ENCODE assay signal across 1 cellular context in the genomic region with DNA sequence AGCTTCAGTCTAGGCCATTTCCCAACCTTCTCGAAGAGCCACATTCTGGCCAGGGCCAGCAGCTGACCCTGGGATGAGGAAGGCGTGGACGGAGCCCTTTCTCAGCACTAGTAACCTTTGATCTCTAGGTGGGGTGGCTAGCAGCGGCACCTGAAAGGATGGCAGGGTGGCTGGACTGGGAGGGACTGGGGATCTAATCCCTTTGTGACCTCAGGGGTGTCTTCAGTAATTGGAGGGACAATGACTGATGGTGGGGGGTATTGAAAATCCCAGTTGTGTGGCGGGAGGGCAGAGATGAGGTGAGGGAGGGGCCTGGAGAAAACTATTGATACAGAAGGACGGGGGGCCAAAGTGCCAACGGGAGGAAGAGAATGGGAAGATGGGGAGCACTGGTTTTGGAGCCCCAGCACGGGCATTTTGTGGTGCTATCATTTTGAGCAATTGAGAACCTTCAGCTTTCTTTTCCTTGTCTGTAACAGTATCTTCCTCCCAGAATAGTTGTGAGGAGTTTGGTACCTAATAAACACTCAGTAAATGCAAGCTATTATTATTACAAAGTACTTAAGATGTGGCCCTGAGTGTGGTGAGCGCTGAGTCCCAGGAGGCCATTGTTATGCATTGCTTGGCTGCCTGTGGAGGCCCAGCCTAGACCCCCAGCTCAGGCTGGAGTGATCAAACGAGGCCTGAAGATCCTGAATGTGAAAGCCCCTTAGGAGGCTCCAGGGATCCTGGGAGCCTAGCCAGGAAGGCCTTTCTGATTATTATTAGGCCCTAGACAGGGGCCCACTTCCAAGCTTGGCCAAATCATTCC.
TF ChIP-seq lines count a peak whose summit lies in the region.

No MANE protein-coding gene starts in this region.

TF ChIP-seq in HepG2, 621 proteins besides CTCF, POLR2A, EP300 and RAD21 (continued from another document and continues in another):
- no peak for TF ChIP-seq ZBTB37 (CRISPR knock-in tag; IDR thresholded peaks at IDR 0.05)
- TF ChIP-seq ZNF574 (CRISPR knock-in tag; IDR thresholded peaks at IDR 0.05): 0 out of 2 replicates have a peak, but pooled peaks have one; percentile 21
- TF ChIP-seq, protein P1, sequence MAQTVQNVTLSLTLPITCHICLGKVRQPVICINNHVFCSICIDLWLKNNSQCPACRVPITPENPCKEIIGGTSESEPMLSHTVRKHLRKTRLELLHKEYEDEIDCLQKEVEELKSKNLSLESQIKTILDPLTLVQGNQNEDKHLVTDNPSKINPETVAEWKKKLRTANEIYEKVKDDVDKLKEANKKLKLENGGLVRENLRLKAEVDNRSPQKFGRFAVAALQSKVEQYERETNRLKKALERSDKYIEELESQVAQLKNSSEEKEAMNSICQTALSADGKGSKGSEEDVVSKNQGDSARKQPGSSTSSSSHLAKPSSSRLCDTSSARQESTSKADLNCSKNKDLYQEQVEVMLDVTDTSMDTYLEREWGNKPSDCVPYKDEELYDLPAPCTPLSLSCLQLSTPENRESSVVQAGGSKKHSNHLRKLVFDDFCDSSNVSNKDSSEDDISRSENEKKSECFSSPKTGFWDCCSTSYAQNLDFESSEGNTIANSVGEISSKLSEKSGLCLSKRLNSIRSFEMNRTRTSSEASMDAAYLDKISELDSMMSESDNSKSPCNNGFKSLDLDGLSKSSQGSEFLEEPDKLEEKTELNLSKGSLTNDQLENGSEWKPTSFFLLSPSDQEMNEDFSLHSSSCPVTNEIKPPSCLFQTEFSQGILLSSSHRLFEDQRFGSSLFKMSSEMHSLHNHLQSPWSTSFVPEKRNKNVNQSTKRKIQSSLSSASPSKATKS (CRISPR knock-in tag; IDR thresholded peaks at IDR 0.05): no peak
- no peak for TF ChIP-seq ONECUT2 (CRISPR knock-in tag; IDR thresholded peaks at IDR 0.05)
- TF ChIP-seq GPN1 (CRISPR knock-in tag; IDR thresholded peaks at IDR 0.05; ENCODE audit: borderline replicate concordance): no peak
- TF ChIP-seq ZNF18 (CRISPR knock-in tag; IDR thresholded peaks at IDR 0.05; ENCODE audit: insufficient replicate concordance): no peak
- no peak for TF ChIP-seq XBP1 (CRISPR knock-in tag; IDR thresholded peaks at IDR 0.05)
- no peak for TF ChIP-seq NR3C1 (CRISPR knock-in tag; IDR thresholded peaks at IDR 0.05)
- TF ChIP-seq ZNF773 (CRISPR knock-in tag; IDR thresholded peaks at IDR 0.05; ENCODE audit: borderline replicate concordance): no peak
- TF ChIP-seq, protein P2, sequence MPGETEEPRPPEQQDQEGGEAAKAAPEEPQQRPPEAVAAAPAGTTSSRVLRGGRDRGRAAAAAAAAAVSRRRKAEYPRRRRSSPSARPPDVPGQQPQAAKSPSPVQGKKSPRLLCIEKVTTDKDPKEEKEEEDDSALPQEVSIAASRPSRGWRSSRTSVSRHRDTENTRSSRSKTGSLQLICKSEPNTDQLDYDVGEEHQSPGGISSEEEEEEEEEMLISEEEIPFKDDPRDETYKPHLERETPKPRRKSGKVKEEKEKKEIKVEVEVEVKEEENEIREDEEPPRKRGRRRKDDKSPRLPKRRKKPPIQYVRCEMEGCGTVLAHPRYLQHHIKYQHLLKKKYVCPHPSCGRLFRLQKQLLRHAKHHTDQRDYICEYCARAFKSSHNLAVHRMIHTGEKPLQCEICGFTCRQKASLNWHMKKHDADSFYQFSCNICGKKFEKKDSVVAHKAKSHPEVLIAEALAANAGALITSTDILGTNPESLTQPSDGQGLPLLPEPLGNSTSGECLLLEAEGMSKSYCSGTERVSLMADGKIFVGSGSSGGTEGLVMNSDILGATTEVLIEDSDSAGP (CRISPR knock-in tag; IDR thresholded peaks at IDR 0.05; ENCODE audit: borderline replicate concordance): peak; percentile 13; the same call in 1 of the 2 replicates
- TF ChIP-seq, protein P3, sequence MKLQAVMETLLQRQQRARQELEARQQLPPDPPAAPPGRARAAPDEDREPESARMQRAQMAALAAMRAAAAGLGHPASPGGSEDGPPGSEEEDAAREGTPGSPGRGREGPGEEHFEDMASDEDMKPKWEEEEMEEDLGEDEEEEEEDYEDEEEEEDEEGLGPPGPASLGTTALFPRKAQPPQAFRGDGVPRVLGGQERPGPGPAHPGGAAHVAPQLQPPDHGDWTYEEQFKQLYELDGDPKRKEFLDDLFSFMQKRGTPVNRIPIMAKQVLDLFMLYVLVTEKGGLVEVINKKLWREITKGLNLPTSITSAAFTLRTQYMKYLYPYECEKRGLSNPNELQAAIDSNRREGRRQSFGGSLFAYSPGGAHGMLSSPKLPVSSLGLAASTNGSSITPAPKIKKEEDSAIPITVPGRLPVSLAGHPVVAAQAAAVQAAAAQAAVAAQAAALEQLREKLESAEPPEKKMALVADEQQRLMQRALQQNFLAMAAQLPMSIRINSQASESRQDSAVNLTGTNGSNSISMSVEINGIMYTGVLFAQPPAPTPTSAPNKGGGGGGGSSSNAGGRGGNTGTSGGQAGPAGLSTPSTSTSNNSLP (IDR thresholded peaks at IDR 0.05; ENCODE audit: low read depth, low read length): no peak
- TF ChIP-seq KLF13 (CRISPR knock-in tag; IDR thresholded peaks at IDR 0.05): no peak
- no peak for TF ChIP-seq ZNF709 (CRISPR knock-in tag; IDR thresholded peaks at IDR 0.05)
- TF ChIP-seq ZNF121 (CRISPR knock-in tag; IDR thresholded peaks at IDR 0.05): no peak
- TF ChIP-seq ZNF292 (CRISPR knock-in tag; IDR thresholded peaks at IDR 0.05; ENCODE audit: borderline replicate concordance, low read depth): peak; percentile 37; the same call in 1 of the 2 replicates
- peak; percentile 66 for TF ChIP-seq SALL1 (CRISPR knock-in tag; IDR thresholded peaks at IDR 0.05)
- no peak for TF ChIP-seq ZFY (CRISPR knock-in tag; IDR thresholded peaks at IDR 0.05)
- no peak for TF ChIP-seq ZFP36L2 (CRISPR knock-in tag; IDR thresholded peaks at IDR 0.05)
- TF ChIP-seq, protein P4, sequence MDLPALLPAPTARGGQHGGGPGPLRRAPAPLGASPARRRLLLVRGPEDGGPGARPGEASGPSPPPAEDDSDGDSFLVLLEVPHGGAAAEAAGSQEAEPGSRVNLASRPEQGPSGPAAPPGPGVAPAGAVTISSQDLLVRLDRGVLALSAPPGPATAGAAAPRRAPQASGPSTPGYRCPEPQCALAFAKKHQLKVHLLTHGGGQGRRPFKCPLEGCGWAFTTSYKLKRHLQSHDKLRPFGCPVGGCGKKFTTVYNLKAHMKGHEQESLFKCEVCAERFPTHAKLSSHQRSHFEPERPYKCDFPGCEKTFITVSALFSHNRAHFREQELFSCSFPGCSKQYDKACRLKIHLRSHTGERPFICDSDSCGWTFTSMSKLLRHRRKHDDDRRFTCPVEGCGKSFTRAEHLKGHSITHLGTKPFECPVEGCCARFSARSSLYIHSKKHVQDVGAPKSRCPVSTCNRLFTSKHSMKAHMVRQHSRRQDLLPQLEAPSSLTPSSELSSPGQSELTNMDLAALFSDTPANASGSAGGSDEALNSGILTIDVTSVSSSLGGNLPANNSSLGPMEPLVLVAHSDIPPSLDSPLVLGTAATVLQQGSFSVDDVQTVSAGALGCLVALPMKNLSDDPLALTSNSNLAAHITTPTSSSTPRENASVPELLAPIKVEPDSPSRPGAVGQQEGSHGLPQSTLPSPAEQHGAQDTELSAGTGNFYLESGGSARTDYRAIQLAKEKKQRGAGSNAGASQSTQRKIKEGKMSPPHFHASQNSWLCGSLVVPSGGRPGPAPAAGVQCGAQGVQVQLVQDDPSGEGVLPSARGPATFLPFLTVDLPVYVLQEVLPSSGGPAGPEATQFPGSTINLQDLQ (CRISPR knock-in tag; IDR thresholded peaks at IDR 0.05): no peak
- TF ChIP-seq PITX1 (CRISPR knock-in tag; IDR thresholded peaks at IDR 0.05): peak; percentile 78; the same call in 1 of the 2 replicates
- TF ChIP-seq GTF2F1 (IDR thresholded peaks at IDR 0.05; ENCODE audit: low read length): no peak
- TF ChIP-seq CBX5 (CRISPR knock-in tag; IDR thresholded peaks at IDR 0.05; ENCODE audit: borderline replicate concordance): no peak
- TF ChIP-seq CSRNP1 (CRISPR knock-in tag; IDR thresholded peaks at IDR 0.05): no peak
- no peak for TF ChIP-seq ZNF761 (CRISPR knock-in tag; conservative IDR thresholded peaks at IDR 0.05)
- TF ChIP-seq THYN1 (CRISPR knock-in tag; IDR thresholded peaks at IDR 0.05; ENCODE audit: borderline replicate concordance, low read depth): no peak
- no peak for TF ChIP-seq ZFYVE20 (CRISPR knock-in tag; IDR thresholded peaks at IDR 0.05; ENCODE audit: borderline replicate concordance, low read depth)
- TF ChIP-seq MBNL3 (CRISPR knock-in tag; conservative IDR thresholded peaks at IDR 0.05): no peak
- 0 out of 2 replicates have a peak, but pooled peaks have one; percentile 39 for TF ChIP-seq ZNF644 (CRISPR knock-in tag; IDR thresholded peaks at IDR 0.05; ENCODE audit: low read depth)
- peak; percentile 19; the same call in 1 of the 2 replicates for TF ChIP-seq RCOR2 (CRISPR knock-in tag; IDR thresholded peaks at IDR 0.05)
- no peak for TF ChIP-seq ZNF138 (CRISPR knock-in tag; IDR thresholded peaks at IDR 0.05; ENCODE audit: low read depth)
- no peak for TF ChIP-seq ZNF431 (CRISPR knock-in tag; IDR thresholded peaks at IDR 0.05; ENCODE audit: borderline replicate concordance, low read depth)
- TF ChIP-seq GATAD1 (CRISPR knock-in tag; IDR thresholded peaks at IDR 0.05): no peak
- no peak for TF ChIP-seq EED (CRISPR knock-in tag; IDR thresholded peaks at IDR 0.05)
- TF ChIP-seq ZNF430 (CRISPR knock-in tag; IDR thresholded peaks at IDR 0.05): no peak
- no peak for TF ChIP-seq FOXJ3 (CRISPR knock-in tag; IDR thresholded peaks at IDR 0.05; ENCODE audit: borderline replicate concordance)
- TF ChIP-seq HMG20A (CRISPR knock-in tag; IDR thresholded peaks at IDR 0.05; ENCODE audit: borderline replicate concordance): peak; percentile 25; the same call in 1 of the 2 replicates
- no peak for TF ChIP-seq TCF12 (IDR thresholded peaks at IDR 0.05)
- TF ChIP-seq TCF12 (CRISPR knock-in tag; IDR thresholded peaks at IDR 0.05): no peak
- TF ChIP-seq RFX5 (IDR thresholded peaks at IDR 0.05; ENCODE audit: low read depth, low read length): no peak
- no peak for TF ChIP-seq ZSCAN29 (CRISPR knock-in tag; conservative IDR thresholded peaks at IDR 0.05)
- TF ChIP-seq RARA (CRISPR knock-in tag; IDR thresholded peaks at IDR 0.05): peak; percentile 73
- TF ChIP-seq MED1 (CRISPR knock-in tag; IDR thresholded peaks at IDR 0.05): peak; percentile 73
- TF ChIP-seq ZNF800 (CRISPR knock-in tag; IDR thresholded peaks at IDR 0.05): no peak
